34 cellular contexts compared by ENCODE assay signal in genomic region chr13:97058417-97058816, GRCh38.
A peak's percentile ranks its signal among the peaks of the same experiment; 100 is the strongest.
DNase-seq lines count a peak whose midpoint lies in the region; ATAC-seq, FAIRE-seq and TF ChIP-seq lines count a peak whose summit lies in the region.
"Had no signal": no experiment of that assay in that cellular context is flagged by ENCODE, and none has a peak within 500 bp of the region (broad histone marks: within the 10 kb centered on the region; RNA-seq: fewer than 3 reads in every experiment).

No MANE protein-coding gene starts in this region.

- POLR2A ChIA-PET in A673 (lab: Charles Lee; ENCODE audit: low non-redundant PET): no interaction called here

- H3K36me3 ChIP-seq in A673 (ENCODE audit: insufficient read depth, low read length, poor library complexity, severe bottlenecking) (no peaks in the 10 kb centered on the region), adipocyte (ENCODE audit: control insufficient read depth, insufficient read depth, low read length, severe bottlenecking) (no peaks in the 10 kb centered on the region), gastroesophageal sphincter (no peaks in the 10 kb centered on the region), small intestine (ENCODE audit: control insufficient read depth in 2 of 2, insufficient read depth in 2 of 2, low read length in 2 of 2) (no peaks in the 10 kb centered on the region)
- H3K36me3 ChIP-seq: heart right ventricle, Peyer's patch had no signal

- ATAC-seq in HG03565 (IDR thresholded peaks at IDR 0.05; ENCODE audit: unreplicated experiment) (no peak), gastroesophageal sphincter (no peak)
- ATAC-seq: activated CD4-positive, alpha-beta T cell treated with anti-CD3 and anti-CD28 coated beads for 36 hours; activated T-helper 17 cell treated with anti-CD3 and anti-CD28 coated beads, Interleukin-2, amount 50 U/mL, for 72 hours; heart right ventricle; left ventricle myocardium superior; naive thymus-derived CD4-positive, alpha-beta T cell; stimulated activated effector memory CD8-positive, alpha-beta T cell treated with anti-CD3 and anti-CD28 coated beads, Interleukin-12 subunit alpha, Interleukin-12 subunit beta, amount 100 ng/mL, for 72 hours had no signal

- no TSS peak for BruUV-seq in A673 (replicated peaks; lab: Mats Ljungman, UMichigan)

- CTCF ChIA-PET in A673 (lab: Charles Lee): no interaction called here

- H3K27me3 ChIP-seq in A673 (replicated peaks; ENCODE audit: insufficient read depth, low read depth, low read length, poor library complexity): peaks cover 3% of the 10 kb centered on the region
- no peaks in the 10 kb centered on the region for H3K27me3 ChIP-seq in adipocyte (replicated peaks; ENCODE audit: control insufficient read depth, insufficient read depth, low read length)
- no peaks in the 10 kb centered on the region for H3K27me3 ChIP-seq in gastroesophageal sphincter
- H3K27me3 ChIP-seq in small intestine (ENCODE audit: control insufficient read depth in 2 of 2, insufficient read depth in 2 of 2, low read length in 2 of 2): peaks cover 0 to 3% of the 10 kb centered on the region in 2 donors
- H3K27me3 ChIP-seq: Peyer's patch had no signal

- no peak for TF ChIP-seq EP300 in gastroesophageal sphincter (IDR thresholded peaks at IDR 0.05)

- H3K9ac ChIP-seq in adipocyte (ENCODE audit: low read length): peak overlapping the region; percentile 37

- DNase-seq in A673 (ENCODE audit: low spot score) (peak; percentile 42), NCI-H1694 treated with DMSO at 0.1 percent for 48 hours (lab: John Stamatoyannopoulos, UW) (peak; percentile 39), adipocyte (ENCODE audit: low read depth) (peak; percentile 33), fibroblast of peridontal ligament (ENCODE audit: extremely low read depth) (peak; percentile 1), small intestine (no peak)
- DNase-seq in effector CD4-positive, alpha-beta T cell: no peak
- DNase-seq: 8988T; activated CD4-positive, alpha-beta T cell treated with anti-CD3 and anti-CD28 coated beads for 36 hours; activated naive CD4-positive, alpha-beta T cell treated with anti-CD3 and anti-CD28 coated beads, Interleukin-2, amount 50 U/mL, for 16 hours; amygdala; Caco-2; cortex of kidney; DND-41; foreskin melanocyte; heart right ventricle; kidney; left ventricle myocardium superior; naive thymus-derived CD4-positive, alpha-beta T cell; NCI-H1092; NCI-H187; NCI-H526 treated with DMSO at 0.1 percent for 48 hours; occipital lobe; Peyer's patch; SIG-M5; stimulated activated CD4-positive, alpha-beta T cell treated with anti-CD3 and anti-CD28 coated beads, Interleukin-15, amount 100 ng/mL, for 24 hours; SW 1271; T-helper 9 cell; trophoblast cell had no signal

- 45 to 47% methylated on average over 3 of the region's 3 CpGs for WGBS in gastroesophageal sphincter (ENCODE audit: low coverage in 1 of 2), 2 donors
- WGBS in small intestine, 3 donors: 60 to 82% (median 78%) methylated on average over 3 of the region's 3 CpGs

- FAIRE-seq in small intestine (lab: Jason Lieb, UNC): no peak
- FAIRE-seq: bronchial epithelial cell, H1, kidney had no signal

- no peak for TF ChIP-seq CTCF in A673 (conservative IDR thresholded peaks at IDR 0.05; ENCODE audit: low read depth, low read length)
- TF ChIP-seq CTCF in gastroesophageal sphincter (IDR thresholded peaks at IDR 0.05): no peak

- H3K4me1 ChIP-seq in A673 (ENCODE audit: insufficient read depth, low read length, poor library complexity, severe bottlenecking) (peaks cover 7% of the 10 kb centered on the region), adipocyte (ENCODE audit: control insufficient read depth, insufficient read depth, low read length) (peaks cover 31% of the 10 kb centered on the region), gastroesophageal sphincter (no peaks in the 10 kb centered on the region), small intestine (ENCODE audit: control insufficient read depth in 2 of 2, insufficient read depth in 1 of 2, low read depth in 1 of 2, low read length in 1 of 2) (no peaks in the 10 kb centered on the region)
- H3K4me1 ChIP-seq: Caco-2, heart right ventricle, Peyer's patch had no signal

- intact Hi-C loops in A673 (cut with micrococcal nuclease; ENCODE audit: unreplicated experiment): no loop called here

- no peak overlapping the region for H3K27ac ChIP-seq in A673 (ENCODE audit: low read depth, low read length, poor library complexity, severe bottlenecking)
- H3K27ac ChIP-seq in gastroesophageal sphincter: no peak overlapping the region
- H3K27ac ChIP-seq in small intestine (ENCODE audit: low read depth in 1 of 2, low read length in 1 of 2): no peak overlapping the region
- H3K27ac ChIP-seq: heart right ventricle, Peyer's patch had no signal

- H3K9me3 ChIP-seq in A673 (ENCODE audit: low read depth, low read length, poor library complexity, severe bottlenecking): no peaks in the 10 kb centered on the region
- peaks cover 3% of the 10 kb centered on the region for H3K9me3 ChIP-seq in adipocyte (ENCODE audit: control insufficient read depth, low read length)
- peaks cover 0 to 14% (median 0%) of the 10 kb centered on the region in 3 donors for H3K9me3 ChIP-seq in gastroesophageal sphincter
- H3K9me3 ChIP-seq in small intestine (ENCODE audit: control insufficient read depth, low read depth): no peaks in the 10 kb centered on the region
- H3K9me3 ChIP-seq: Peyer's patch had no signal

- no peak for TF ChIP-seq POLR2A in gastroesophageal sphincter (IDR thresholded peaks at IDR 0.05)

- H3K4me3 ChIP-seq in A673 (ENCODE audit: low read depth, low read length, poor library complexity, severe bottlenecking): no peak overlapping the region
- no peak overlapping the region for H3K4me3 ChIP-seq in adipocyte (ENCODE audit: low read length)
- no peak overlapping the region for H3K4me3 ChIP-seq in gastroesophageal sphincter
- no peak overlapping the region for H3K4me3 ChIP-seq in small intestine (ENCODE audit: low read depth in 1 of 2, low read length in 2 of 2)
- H3K4me3 ChIP-seq: heart right ventricle, Peyer's patch had no signal

Comparison
In these comparisons a context has a peak if more than half of its experiments do, and no peak if none do; other contexts are left out.
1. DNase-seq: peak in A673 (single experiment), NCI-H1694 treated with DMSO at 0.1 percent for 48 hours (single experiment), adipocyte (single experiment) and fibroblast of peridontal ligament (single experiment); none in effector CD4-positive, alpha-beta T cell (single experiment) and small intestine (single experiment).